Comparison of ENCODE assay signal across 7 cellular contexts in the genomic region with DNA sequence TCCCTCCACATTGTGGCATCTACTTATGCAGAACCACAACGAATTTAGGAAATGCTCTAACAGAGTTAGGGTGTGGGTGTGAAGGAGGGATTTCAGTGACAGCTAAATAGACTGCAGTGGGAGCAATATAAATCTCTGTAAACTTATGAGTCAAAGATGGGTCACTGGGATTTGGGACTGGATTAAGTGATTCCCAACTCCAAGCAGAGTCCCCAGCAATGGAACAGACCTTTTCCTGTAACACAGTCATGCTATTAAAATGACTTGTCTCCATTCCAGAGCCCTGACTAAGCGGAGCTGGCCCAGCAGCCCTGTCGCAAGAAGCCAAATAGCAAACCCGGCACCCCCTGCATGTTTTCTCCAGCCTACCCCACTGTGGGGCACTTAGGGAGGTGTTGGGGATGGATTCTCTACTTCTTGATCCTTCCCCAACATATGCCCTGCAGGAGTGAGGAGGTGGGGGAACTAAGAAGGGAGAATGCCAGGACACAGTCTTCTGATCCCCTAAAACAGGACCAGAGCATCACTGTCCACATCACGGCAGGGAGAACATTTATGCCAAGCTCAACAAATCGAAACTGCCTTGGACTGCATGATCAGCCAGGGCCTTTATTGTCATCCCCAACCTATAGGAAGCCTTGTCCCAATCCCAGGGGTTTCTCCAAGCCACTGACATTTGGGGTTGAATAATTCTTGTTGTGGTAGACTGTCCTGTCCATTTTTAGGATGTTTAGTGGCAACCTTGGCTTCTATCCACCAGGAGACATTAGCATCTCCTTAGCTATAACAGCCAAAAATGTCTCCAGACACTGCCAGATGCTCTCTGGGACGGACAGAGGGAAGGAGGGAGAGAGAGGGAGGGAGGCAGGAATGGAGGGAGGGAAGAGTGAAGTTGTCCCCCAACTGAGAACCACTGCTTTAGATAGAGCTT. TPM values are rescaled to one million over a fixed set of nuclear protein-coding genes. Genes with fewer than 3 reads are reported as not detected.
DNase-seq lines count a peak whose midpoint lies in the region; ATAC-seq, FAIRE-seq and TF ChIP-seq lines count a peak whose summit lies in the region.

No MANE protein-coding gene starts in this region.

- TF ChIP-seq EP300 in H1 (IDR thresholded peaks at IDR 0.05; ENCODE audit: borderline replicate concordance in 1 of 2, low read depth in 2 of 2, low read length in 2 of 2), result no peak

- H3K27me3 ChIP-seq in MG63 (no peaks in the 10 kb centered on the region), H1 (replicated peaks in 1 of 4; ENCODE audit: control insufficient read depth in 3 of 4, extremely low read depth in 1 of 4, insufficient read depth in 3 of 4, low read length in 3 of 4) (no peaks in the 10 kb centered on the region), uterus (no peaks in the 10 kb centered on the region)

- no peak overlapping the region for H4K5ac ChIP-seq in H1 (ENCODE audit: insufficient read length, low read depth, low read length)

- intact Hi-C loops in uterus (cut with DNase I; ENCODE audit: low total_unique reads), result no loop called here

- no peak overlapping the region for H2BK20ac ChIP-seq in H1 (ENCODE audit: low read length)

- H2AFZ ChIP-seq in H1 (ENCODE audit: low read length), result no peak overlapping the region

- H2BK15ac ChIP-seq in H1 (ENCODE audit: low read length), result peak overlapping the region; percentile 95; the same call in 1 of the 2 replicates

- no peak for TF ChIP-seq CTCF in H1 (IDR thresholded peaks at IDR 0.05; ENCODE audit: control extremely low read depth in 1 of 3, insufficient read depth in 1 of 3, low read depth in 1 of 3, low read length in 3 of 3)
- no peak for TF ChIP-seq CTCF in uterus (IDR thresholded peaks at IDR 0.05)

- CTCF ChIA-PET in H1 (lab: Charles Lee; ENCODE audit: partially characterized antibody), result interaction anchor here (0.7 to 2.5 kb wide), 10 partner anchors 9 to 500 kb away, joined by 3 to 9 read pairs (median 4); no protein-coding TSS in a partner anchor

- TF ChIP-seq RAD21 in H1 (IDR thresholded peaks at IDR 0.05 in 1 of 2, conservative IDR thresholded peaks at IDR 0.05 in 1 of 2; ENCODE audit: low read depth in 2 of 2, low read length in 2 of 2), result no peak

- peak overlapping the region; percentile 84; the same call in 1 of the 2 replicates for H2AK5ac ChIP-seq in H1 (ENCODE audit: low read depth, low read length)

- in situ Hi-C loops in KBM-7 (cut with MboI; ENCODE audit: low pct_unique_long_range_greater_than_20kb, low sequenced_read_pairs), result no loop called here

- H3K4me1 ChIP-seq in H1 (replicated peaks in 1 of 4; ENCODE audit: control insufficient read depth in 3 of 4, insufficient read depth in 4 of 4, low read length in 3 of 4) (peaks cover 0 to 17% (median 11%) of the 10 kb centered on the region in 4 experiments; a peak in 4 of 7 replicates), mesodermal cell (ENCODE audit: control insufficient read depth, insufficient read depth, low read length, poor library complexity, severe bottlenecking) (peaks cover 95% of the 10 kb centered on the region), uterus (peaks cover 30 to 69% of the 10 kb centered on the region in 2 donors)

- H3K36me3 ChIP-seq in MG63 (peaks cover 9% of the 10 kb centered on the region), H1 (ENCODE audit: control insufficient read depth in 2 of 4, insufficient read depth in 4 of 4, low read length in 3 of 4) (peaks cover 0 to 6% (median 2%) of the 10 kb centered on the region in 4 experiments; a peak in 4 of 8 replicates), mesodermal cell (ENCODE audit: control insufficient read depth, insufficient read depth, low read length) (peaks cover 46% of the 10 kb centered on the region), uterus (no peaks in the 10 kb centered on the region)

- no peak overlapping the region for H3K23ac ChIP-seq in H1 (ENCODE audit: insufficient read length)

- no peaks in the 10 kb centered on the region for H4K20me1 ChIP-seq in H1 (replicated peaks in 1 of 2; ENCODE audit: control insufficient read depth in 1 of 2, insufficient read depth in 2 of 2, low read length in 2 of 2)

- TF ChIP-seq POLR2A in H1 (IDR thresholded peaks at IDR 0.05; ENCODE audit: control extremely low read depth in 1 of 2, low read depth in 2 of 2, low read length in 2 of 2) (no peak), uterus (IDR thresholded peaks at IDR 0.05) (no peak)

- no peak overlapping the region for H4K8ac ChIP-seq in H1 (ENCODE audit: extremely low read depth, insufficient read depth, low read length)

- POLR2A ChIA-PET in H1 (lab: Charles Lee; ENCODE audit: partially characterized antibody), result interaction anchor here (0.6 to 4.2 kb wide), 13 partner anchors 9 to 45 kb away, joined by 3 to 24 read pairs (median 4); partner anchors contain the start of genes RPL27A and TRIM66

- ATAC-seq in HG03457 (IDR thresholded peaks at IDR 0.05; ENCODE audit: unreplicated experiment), result no peak

- no peaks in the 10 kb centered on the region for H3K23me2 ChIP-seq in H1 (ENCODE audit: low read depth, low read length)

- H3K4me3 ChIP-seq in MG63 (no peak overlapping the region), H1 (ENCODE audit: extremely low read depth in 1 of 4, insufficient read depth in 2 of 4, low read depth in 3 of 4, low read length in 4 of 4) (no peak overlapping the region), mesodermal cell (ENCODE audit: extremely low read depth, insufficient read depth, low read length, poor library complexity, severe bottlenecking) (peak overlapping the region; percentile 31), uterus (no peak overlapping the region)

- no peak overlapping the region for H3K4me2 ChIP-seq in H1 (ENCODE audit: insufficient read depth in 1 of 2, low read depth in 2 of 2, low read length in 2 of 2)

- DNase-seq in MG63, result peak; percentile 87
- DNase-seq in H1 (ENCODE audit: low read depth in 1 of 2, low spot score in 2 of 2), result no peak
- DNase-seq in uterus, result peak; percentile 71 to 79
- no peak for DNase-seq in stimulated activated naive CD4-positive, alpha-beta T cell treated with Interleukin-2 at 50 U/mL for 16 hours (lab: John Stamatoyannopoulos, UW)
- no peak for DNase-seq in KBM-7

- 85% methylated on average over 7 of the region's 7 CpGs; no CpG with 5 or more reads in 1 of the 2 experiments for WGBS in H1 (ENCODE audit: extremely low coverage in 1 of 2, insufficient coverage in 1 of 2, insufficient read length in 1 of 2, insufficient replicate concordance in 2 of 2, low coverage in 1 of 2, low lambda C conversion rate in 2 of 2, missing lambda C conversion rate in 1 of 2), 2 experiments
- WGBS in mesodermal cell (ENCODE audit: insufficient coverage in 2 of 2), 2 experiments, result 56 to 69% methylated on average over 4 of the region's 7 CpGs

- H3K27ac ChIP-seq in H1 (ENCODE audit: low read depth, low read length) (no peak overlapping the region), mesodermal cell (ENCODE audit: low read depth, low read length, severe bottlenecking) (peak overlapping the region; percentile 98), uterus (peak overlapping the region; percentile 94 to 99)

- no peak overlapping the region for H4K91ac ChIP-seq in H1 (replicated peaks; ENCODE audit: insufficient read length, low read length)

- FAIRE-seq in H1 (lab: Jason Lieb, UNC), result no peak

- no peaks in the 10 kb centered on the region for H3K79me2 ChIP-seq in H1 (ENCODE audit: control insufficient read depth in 1 of 2, insufficient read depth in 2 of 2, low read length in 2 of 2)

- H2BK12ac ChIP-seq in H1 (ENCODE audit: low read depth, low read length), result no peak overlapping the region

- H3K9me3 ChIP-seq in MG63 (no peaks in the 10 kb centered on the region), H1 (ENCODE audit: insufficient read depth in 2 of 2, low read depth in 1 of 2, low read length in 1 of 2) (no peaks in the 10 kb centered on the region), mesodermal cell (ENCODE audit: control insufficient read depth, low read length) (no peaks in the 10 kb centered on the region), uterus (no peaks in the 10 kb centered on the region)

- H3K18ac ChIP-seq in H1 (ENCODE audit: extremely low read depth, low read length), result peak overlapping the region; percentile 78

- H2BK5ac ChIP-seq in H1 (ENCODE audit: low read depth, low read length), result no peak overlapping the region

- H3K4ac ChIP-seq in H1 (replicated peaks; ENCODE audit: insufficient read length, low read depth, low read length), result no peak overlapping the region

- H3K79me1 ChIP-seq in H1 (ENCODE audit: low read depth, low read length), result peaks cover 3% of the 10 kb centered on the region; the same call in 1 of the 2 replicates

- H3K14ac ChIP-seq in H1 (ENCODE audit: insufficient read length), result no peak overlapping the region

- no peak overlapping the region for H3K56ac ChIP-seq in H1 (replicated peaks; ENCODE audit: insufficient read length, low read depth, low read length)

- no peak overlapping the region for H2BK120ac ChIP-seq in H1 (replicated peaks; ENCODE audit: low read depth, low read length)

- no peak overlapping the region for H3K9ac ChIP-seq in H1 (replicated peaks in 1 of 4; ENCODE audit: extremely low read depth in 1 of 4, low read depth in 3 of 4, low read length in 3 of 4)

RNA-seq across cellular contexts. Expression of gene RPL27A, which starts 36.9 kb away (rescaled TPM):
- 1,350 and 4,050 TPM in 2 replicates for total RNA-seq in MG63 (2014; rRNA removed; shearing (Covaris generic); ENCODE audit: low replicate concordance)
- 1,756 and 1,761 TPM in 2 replicates for total RNA-seq in H1 (2021; fragmentation: NEBNext Ultra II Directional; extraction: Animal tissue kit (Norgen Biotek cat#: 25700))
- 1,777 and 1,837 TPM in 2 replicates for polyA plus RNA-seq in H1 (2011; rRNA removed)
- polyA plus RNA-seq in H1 (2011; cell fraction: cytosol; rRNA removed), result 2,449 TPM
- polyA plus RNA-seq in H1 (2011; cell fraction: nucleus; rRNA removed), result 879 TPM
- 2,701 to 2,826 TPM (median 2,726 TPM) in 4 replicates for polyA plus RNA-seq in H1 (2012, experiment 1 of 2)
- 37,839 TPM for polyA plus RNA-seq in H1 (2012, experiment 2 of 2)
- polyA plus RNA-seq in H1 (2013, experiment 1 of 2), result 2,237 TPM
- polyA plus RNA-seq in H1 (2013, experiment 2 of 2), result 2,283 TPM
- polyA minus RNA-seq in H1 (2011; rRNA and poly(A)+ RNA removed), result 410 and 445 TPM in 2 replicates
- 498 TPM for polyA minus RNA-seq in H1 (2011; cell fraction: cytosol; rRNA and poly(A)+ RNA removed)
- polyA minus RNA-seq in H1 (2011; cell fraction: nucleus; rRNA and poly(A)+ RNA removed), result 541 TPM
- polyA plus RNA-seq in mesodermal cell (2013, experiment 1 of 2), result 2,844 TPM
- polyA plus RNA-seq in mesodermal cell (2013, experiment 2 of 2), result 2,596 TPM
- 1,000 to 10,000 TPM in 2 of 4 donors, 100 to 1,000 TPM in 2; 505 to 3,151 (median 1,895) TPM for total RNA-seq in uterus

RNA-seq across cellular contexts. Expression of gene TRIM66, which starts 37.1 kb away (rescaled TPM):
- total RNA-seq in MG63 (2014; rRNA removed; shearing (Covaris generic); ENCODE audit: low replicate concordance), result 0.74 and 1.4 TPM in 2 replicates
- total RNA-seq in H1 (2021; fragmentation: NEBNext Ultra II Directional; extraction: Animal tissue kit (Norgen Biotek cat#: 25700)), result 3.0 and 3.1 TPM in 2 replicates
- 3.5 and 4.4 TPM in 2 replicates for polyA plus RNA-seq in H1 (2011; rRNA removed)
- polyA plus RNA-seq in H1 (2011; cell fraction: cytosol; rRNA removed), result 4.7 TPM
- polyA plus RNA-seq in H1 (2011; cell fraction: nucleus; rRNA removed), result 17.7 TPM
- polyA plus RNA-seq in H1 (2012, experiment 1 of 2), result 3.2 to 4.1 TPM (median 3.7 TPM) in 4 replicates
- 0.46 TPM for polyA plus RNA-seq in H1 (2012, experiment 2 of 2)
- polyA plus RNA-seq in H1 (2013, experiment 1 of 2), result 2.2 TPM
- 1.5 TPM for polyA plus RNA-seq in H1 (2013, experiment 2 of 2)
- polyA minus RNA-seq in H1 (2011; rRNA and poly(A)+ RNA removed), result 7.1 and 16.9 TPM in 2 replicates
- polyA minus RNA-seq in H1 (2011; cell fraction: cytosol; rRNA and poly(A)+ RNA removed), result 2.7 TPM
- polyA minus RNA-seq in H1 (2011; cell fraction: nucleus; rRNA and poly(A)+ RNA removed), result 13.4 TPM
- 4.3 TPM for polyA plus RNA-seq in mesodermal cell (2013, experiment 1 of 2)
- polyA plus RNA-seq in mesodermal cell (2013, experiment 2 of 2), result 3.9 TPM
- 10 to 100 TPM in 2 of 4 donors, 1 to 10 TPM in 2; 7.4 to 18.2 (median 10.5) TPM for total RNA-seq in uterus

Comparison
In these comparisons a context has a peak if more than half of its experiments do, and no peak if none do; other contexts are left out.
1. DNase-seq: peak in MG63 (single experiment) and uterus (2 of 2); none in H1 (0 of 2), stimulated activated naive CD4-positive, alpha-beta T cell treated with Interleukin-2 at 50 U/mL for 16 hours (single experiment) and KBM-7 (single experiment).